20 cellular contexts compared by ENCODE assay signal in the genomic region with DNA sequence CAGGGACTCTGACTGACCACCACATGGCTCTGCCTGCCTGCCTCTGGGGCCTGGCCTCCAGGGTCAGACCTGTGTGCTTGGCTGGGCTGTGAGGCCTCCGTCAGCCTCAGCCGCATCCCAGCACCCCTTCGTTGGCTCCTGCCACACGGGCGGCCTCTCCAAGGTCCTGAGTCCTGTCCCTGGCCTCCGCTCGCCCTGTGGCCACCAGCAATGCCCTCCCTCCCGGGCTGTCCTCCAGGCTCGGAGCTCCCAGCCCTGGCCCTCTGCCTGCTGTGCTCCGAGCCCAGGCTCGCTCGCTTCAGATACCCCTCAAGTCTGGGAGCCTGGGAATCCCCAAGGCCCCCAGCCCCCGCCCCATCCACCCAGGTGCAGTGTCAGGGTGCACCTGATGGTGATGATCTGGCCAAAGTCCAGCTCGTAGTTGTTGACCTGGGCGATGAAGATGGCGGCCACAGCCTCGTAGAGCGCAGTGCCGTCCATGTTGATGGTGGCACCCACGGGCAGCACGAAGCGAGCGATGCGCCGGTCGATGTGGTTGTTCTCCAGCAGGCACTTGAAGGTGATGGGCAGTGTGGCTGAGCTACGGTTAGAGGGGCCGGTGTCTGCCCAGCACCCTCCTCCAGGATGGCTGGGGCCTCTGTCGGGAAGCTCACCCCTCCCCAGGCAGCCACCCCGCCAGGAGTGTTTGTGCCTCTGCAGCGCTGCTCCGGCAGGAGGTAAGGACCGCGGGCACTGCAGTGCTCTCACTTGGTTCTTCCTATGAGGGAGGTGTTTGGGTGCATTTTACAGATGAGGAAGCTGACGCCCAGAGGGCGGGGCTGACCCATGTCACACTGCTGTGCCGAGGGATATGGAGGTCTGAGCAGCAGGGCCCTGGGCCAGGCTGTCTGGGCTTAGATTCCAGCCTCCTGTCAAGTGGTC. TPM values are rescaled to one million over a fixed set of nuclear protein-coding genes. Genes with fewer than 3 reads are reported as not detected.
A peak's percentile ranks its signal among the peaks of the same experiment; 100 is the strongest.
DNase-seq lines count a peak whose midpoint lies in the region; ATAC-seq and TF ChIP-seq lines count a peak whose summit lies in the region.
"Had no signal": no experiment of that assay in that cellular context is flagged by ENCODE, and none has a peak within 500 bp of the region (broad histone marks: within the 10 kb centered on the region; RNA-seq: fewer than 3 reads in every experiment).

No MANE protein-coding gene starts in this region.

- no peaks in the 10 kb centered on the region for H3K27me3 ChIP-seq in neural progenitor cell

- peaks cover 5% of the 10 kb centered on the region for H3K4me1 Mint-ChIP-seq in neural progenitor cell
- H3K4me1 Mint-ChIP-seq: CD4-positive, alpha-beta memory T cell; memory B cell had no signal

- H3K9ac ChIP-seq in neural progenitor cell, result no peak overlapping the region

- DNase-seq in Daoy (ENCODE audit: low read depth), result peak; percentile 27
- peak; percentile 22 for DNase-seq in SKM-1 treated with dmso at 0.1 percent for 144 hours (lab: John Stamatoyannopoulos, UW; ENCODE audit: unreplicated experiment)
- DNase-seq in left cardiac atrium, result peak; percentile 37
- DNase-seq in neural progenitor cell (ENCODE audit: low spot score), result no peak
- no peak for DNase-seq in H4 (ENCODE audit: low spot score)
- DNase-seq in activated T-cell treated with anti-CD3 and anti-CD28 coated beads, Interleukin-2, amount 50 U/mL, for 48 hours, result no peak
- DNase-seq in HuH-7.5 (ENCODE audit: low spot score), result no peak
- DNase-seq: ACHN; activated CD4-positive, alpha-beta T cell treated with anti-CD3 and anti-CD28 coated beads, Interleukin-2, amount 50 U/mL, for 1 hour; activated T-cell treated with anti-CD3 and anti-CD28 coated beads, Interleukin-2, amount 50 U/mL, for 1 hour; CD4-positive, alpha-beta memory T cell; NCI-H1105 treated with DMSO at 0.1 percent for 48 hours; NCI-H2171 treated with DMSO at 0.1 percent for 48 hours; NK-92 treated with Interleukin-12 subunit alpha and Interleukin-12 subunit beta, amount 100 ng/mL, for 24 hours; SHP77 had no signal

- H3K4me3 ChIP-seq in neural progenitor cell, result no peak overlapping the region
- H3K4me3 ChIP-seq: GM23338 had no signal

- H3K4me3 Mint-ChIP-seq in neural progenitor cell, result no peak overlapping the region
- H3K4me3 Mint-ChIP-seq: CD4-positive, alpha-beta memory T cell; GM23338; memory B cell; T-helper 2 cell treated with Interferon-gamma antibody and Interleukin-4, amounts not matched to agents 5 μg/mL and 100 μg/mL, for 36 hours had no signal

- H3K27ac Mint-ChIP-seq in neural progenitor cell, result peak overlapping the region; percentile 46
- H3K27ac Mint-ChIP-seq: CD4-positive, alpha-beta memory T cell; GM23338; memory B cell; T-helper 2 cell treated with Interferon-gamma antibody and Interleukin-4, amounts not matched to agents 5 μg/mL and 100 μg/mL, for 36 hours had no signal

- no peak overlapping the region for H3K4me2 ChIP-seq in neural progenitor cell
- H3K4me2 ChIP-seq: GM23338 had no signal

- TF ChIP-seq CTCF in neural progenitor cell (IDR thresholded peaks at IDR 0.05), result no peak

- ATAC-seq in left cardiac atrium, result peak; percentile 17 to 41
- ATAC-seq in HG03354 (IDR thresholded peaks at IDR 0.05; ENCODE audit: poor library complexity, severe bottlenecking, unreplicated experiment), result no peak
- ATAC-seq: GM23338 had no signal

- peaks cover 8% of the 10 kb centered on the region for H3K27me3 Mint-ChIP-seq in neural progenitor cell (ENCODE audit: insufficient read depth, low read depth)
- H3K27me3 Mint-ChIP-seq: CD4-positive, alpha-beta memory T cell had no signal

- no peak overlapping the region for H2AFZ ChIP-seq in neural progenitor cell (replicated peaks)
- H2AFZ ChIP-seq: GM23338 had no signal

- H3K79me2 ChIP-seq in neural progenitor cell (ENCODE audit: low read depth), result no peaks in the 10 kb centered on the region

- peaks cover under 1% of the 10 kb centered on the region for H3F3A ChIP-seq in neural progenitor cell (ENCODE audit: low read depth)

- no peaks in the 10 kb centered on the region for H3K9me3 ChIP-seq in neural progenitor cell (ENCODE audit: low read depth)

- no peaks in the 10 kb centered on the region for H3K36me3 ChIP-seq in neural progenitor cell

- H3K27ac ChIP-seq in neural progenitor cell, result no peak overlapping the region

- H3K4me1 ChIP-seq in neural progenitor cell, result peaks cover 9% of the 10 kb centered on the region

- no peaks in the 10 kb centered on the region for H3K36me3 Mint-ChIP-seq in neural progenitor cell
- H3K36me3 Mint-ChIP-seq: CD4-positive, alpha-beta memory T cell; memory B cell had no signal

- H4K20me1 ChIP-seq in neural progenitor cell (ENCODE audit: low read depth), result no peaks in the 10 kb centered on the region

- no peaks in the 10 kb centered on the region for H3K9me3 Mint-ChIP-seq in neural progenitor cell
- H3K9me3 Mint-ChIP-seq: GM23338; memory B cell; T-helper 2 cell treated with Interferon-gamma antibody and Interleukin-4, amounts not matched to agents 5 μg/mL and 100 μg/mL, for 36 hours had no signal

- intact Hi-C loops in left cardiac atrium (cut with DNase I), result no loop called here

RNA-seq across cellular contexts. Expression of gene PODN, which starts 28.5 kb away (rescaled TPM):
- total RNA-seq in Daoy (2014; rRNA removed; shearing (Covaris generic)), result not detected in 2 replicates
- total RNA-seq in left cardiac atrium (10 to 100 TPM; 28.6 to 84.9 TPM), neural progenitor cell (ENCODE audit: low replicate concordance) (0.09 TPM in 1 of 2 replicates, not detected in the other)
- total RNA-seq in H4 (2014; rRNA removed; shearing (Covaris generic)), result 0.10 TPM in 1 of 2 replicates, not detected in the other
- total RNA-seq: CD4-positive, alpha-beta memory T cell had no signal

RNA-seq across cellular contexts. Expression of gene SLC1A7, which starts 52.0 kb away (rescaled TPM):
- total RNA-seq in Daoy (2014; rRNA removed; shearing (Covaris generic)), result not detected in 2 replicates
- total RNA-seq in left cardiac atrium, result under 1 TPM; 0.31 to 0.85 TPM
- not detected in 2 replicates for total RNA-seq in neural progenitor cell (ENCODE audit: low replicate concordance)
- total RNA-seq in H4 (2014; rRNA removed; shearing (Covaris generic)), result 0.60 and 2.4 TPM in 2 replicates
- total RNA-seq: CD4-positive, alpha-beta memory T cell; GM23338; urinary bladder had no signal

Comparison
In these comparisons a context has a peak if more than half of its experiments do, and no peak if none do; other contexts are left out.
1. DNase-seq: peak in Daoy (single experiment), SKM-1 treated with dmso at 0.1 percent for 144 hours (single experiment) and left cardiac atrium (single experiment); none in neural progenitor cell (single experiment), H4 (single experiment), activated T-cell treated with anti-CD3 and anti-CD28 coated beads, Interleukin-2, amount 50 U/mL, for 48 hours (0 of 2) and HuH-7.5 (single experiment).
2. RNA of gene PODN, which starts 28.5 kb away (total RNA-seq): 28.6 to 84.9 TPM in left cardiac atrium; 0.10 TPM in H4, not detected in Daoy and 0.09 TPM in neural progenitor cell; every median in the first group is over 10 times any median in the second.